Comparison of ENCODE assay signal across 14 cellular contexts in genomic region chr5:22998775-22999174, GRCh38.
A peak's percentile ranks its signal among the peaks of the same experiment; 100 is the strongest.
DNase-seq lines count a peak whose midpoint lies in the region; ATAC-seq and TF ChIP-seq lines count a peak whose summit lies in the region.
"Had no signal": no experiment of that assay in that cellular context is flagged by ENCODE, and none has a peak within 500 bp of the region (broad histone marks: within the 10 kb centered on the region; RNA-seq: fewer than 3 reads in every experiment).

No MANE protein-coding gene starts in this region.

- DNase-seq in heart left ventricle, result no peak
- no peak for DNase-seq in SHP77 treated with DMSO at 0.1 percent for 48 hours (lab: John Stamatoyannopoulos, UW)
- DNase-seq: BE2C; CD4-positive, alpha-beta memory T cell; DMS79; GM23248 had no signal

- H3K4me1 ChIP-seq in OCI-LY3 (ENCODE audit: low read length), result peaks cover 18% of the 10 kb centered on the region
- no peaks in the 10 kb centered on the region for H3K4me1 ChIP-seq in heart left ventricle
- H3K4me1 ChIP-seq: A549, BE2C had no signal

- intact Hi-C loops in heart left ventricle (cut with DNase I), result no loop called here

- 0 out of 2 replicates have a peak overlapping the region, but pooled peaks have one; percentile 19 for H3K27ac ChIP-seq in OCI-LY3 (ENCODE audit: low read length)
- no peak overlapping the region for H3K27ac ChIP-seq in heart left ventricle
- H3K27ac ChIP-seq: A549, C4-2B, GM23248 had no signal

- peak; percentile 61 for ATAC-seq in GM19463 (IDR thresholded peaks at IDR 0.05; ENCODE audit: unreplicated experiment)
- ATAC-seq in HG03457 (IDR thresholded peaks at IDR 0.05; ENCODE audit: unreplicated experiment), result peak; percentile 63
- ATAC-seq in heart left ventricle, result no peak
- ATAC-seq in HG02642 (IDR thresholded peaks at IDR 0.05; ENCODE audit: poor library complexity, unreplicated experiment), result no peak
- ATAC-seq: A549, HCT116, HepG2 had no signal

- H2AFZ ChIP-seq in OCI-LY3 (ENCODE audit: low read depth, low read length), result no peak overlapping the region
- H2AFZ ChIP-seq: GM23248 had no signal

- no peak overlapping the region for H3K9ac ChIP-seq in OCI-LY3 (ENCODE audit: low read length)
- H3K9ac ChIP-seq: GM23248 had no signal

- no peaks in the 10 kb centered on the region for H3K79me2 ChIP-seq in OCI-LY3 (ENCODE audit: low read length)

- no peaks in the 10 kb centered on the region for H4K20me1 ChIP-seq in OCI-LY3 (ENCODE audit: insufficient read depth, low read length)

- H3K4me3 ChIP-seq in OCI-LY3 (ENCODE audit: low read length) (no peak overlapping the region), heart left ventricle (no peak overlapping the region)
- H3K4me3 ChIP-seq: A549, GM23248 had no signal

- H3K4me2 ChIP-seq in OCI-LY3 (ENCODE audit: low read length), result peak overlapping the region; percentile 27
- H3K4me2 ChIP-seq: A549 had no signal

- no peak for TF ChIP-seq POLR2A in heart left ventricle (IDR thresholded peaks at IDR 0.05)

- no peaks in the 10 kb centered on the region for H3K9me3 ChIP-seq in OCI-LY3 (ENCODE audit: insufficient read depth, low read length)
- no peaks in the 10 kb centered on the region for H3K9me3 ChIP-seq in heart left ventricle
- H3K9me3 ChIP-seq: A549, BE2C had no signal

- TF ChIP-seq CTCF in OCI-LY3 (IDR thresholded peaks at IDR 0.05; ENCODE audit: low read depth, low read length) (no peak), heart left ventricle (IDR thresholded peaks at IDR 0.05) (no peak)

- H3K27me3 ChIP-seq in OCI-LY3 (ENCODE audit: low read depth, low read length) (no peaks in the 10 kb centered on the region), heart left ventricle (no peaks in the 10 kb centered on the region)
- H3K27me3 ChIP-seq: BE2C had no signal

- WGBS in heart left ventricle, 4 donors, result 50 to 76% (median 59%) methylated on average over 1 of the region's 1 CpG

- H3K36me3 ChIP-seq in OCI-LY3 (replicated peaks; ENCODE audit: low read depth, low read length) (no peaks in the 10 kb centered on the region), heart left ventricle (no peaks in the 10 kb centered on the region)
- H3K36me3 ChIP-seq: BE2C had no signal

Comparison
In these comparisons a context has a peak if more than half of its experiments do, and no peak if none do; other contexts are left out.
1. ATAC-seq: peak in GM19463 (single experiment) and HG03457 (single experiment); none in heart left ventricle (0 of 4) and HG02642 (single experiment).